22 cellular contexts compared by ENCODE assay signal in the genomic region with DNA sequence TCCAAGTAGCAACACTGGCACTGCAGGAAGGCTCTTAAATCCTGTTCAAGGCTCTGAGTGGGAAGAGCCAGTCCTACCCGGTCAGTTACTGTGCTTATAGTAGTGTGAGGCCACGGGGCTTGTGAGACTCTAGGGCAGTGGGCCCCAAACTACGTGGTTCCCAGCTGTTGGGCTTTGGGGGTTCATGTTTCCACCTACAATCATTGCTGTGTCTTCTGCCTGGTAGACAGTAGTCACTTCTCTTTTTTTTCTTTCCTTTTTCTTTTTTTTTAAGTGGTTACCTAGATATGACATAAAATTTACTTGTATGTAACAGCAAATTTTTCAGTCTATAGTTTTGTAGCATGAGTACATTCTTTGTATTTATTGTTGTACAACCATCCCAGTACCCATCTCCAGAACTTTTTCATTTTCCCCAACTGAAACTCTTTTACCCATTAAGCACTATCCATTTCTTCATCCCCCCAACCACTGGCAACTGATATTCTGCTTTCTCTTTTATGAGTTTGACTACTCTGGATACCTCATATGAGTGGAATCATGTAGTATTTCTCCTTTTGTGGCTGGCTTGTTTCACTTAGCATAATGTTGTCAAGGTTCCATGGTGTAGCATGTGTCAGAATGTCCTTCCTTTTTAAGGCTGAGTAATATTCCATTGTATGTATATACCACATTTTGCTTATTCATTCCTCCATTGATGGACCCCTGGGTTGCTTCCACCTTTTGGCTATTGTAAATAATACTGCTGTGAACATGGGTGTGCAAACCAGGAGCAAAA. TPM values are rescaled to one million over a fixed set of nuclear protein-coding genes. Genes with fewer than 3 reads are reported as not detected.
A peak's percentile ranks its signal among the peaks of the same experiment; 100 is the strongest.
DNase-seq lines count a peak whose midpoint lies in the region; ATAC-seq and TF ChIP-seq lines count a peak whose summit lies in the region.
"Had no signal": no experiment of that assay in that cellular context is flagged by ENCODE, and none has a peak within 500 bp of the region (broad histone marks: within the 10 kb centered on the region; RNA-seq: fewer than 3 reads in every experiment).

No MANE protein-coding gene starts in this region.

- no peaks in the 10 kb centered on the region for H3K9me3 Mint-ChIP-seq in stimulated activated naive CD8-positive, alpha-beta T cell treated with anti-CD3 and anti-CD28 coated beads, Interleukin-15, amount 100 ng/mL, for 72 hours
- H3K9me3 Mint-ChIP-seq in endothelial cell (ENCODE audit: unreplicated experiment): no peaks in the 10 kb centered on the region
- H3K9me3 Mint-ChIP-seq: CD14-positive monocyte had no signal

- H3K4me1 ChIP-seq in upper lobe of right lung: peaks cover 7% of the 10 kb centered on the region

- peaks cover 15% of the 10 kb centered on the region for H3K36me3 Mint-ChIP-seq in endothelial cell (ENCODE audit: low read depth, unreplicated experiment)

- H3K27me3 ChIP-seq in upper lobe of right lung: no peaks in the 10 kb centered on the region

- ATAC-seq in stimulated activated naive CD8-positive, alpha-beta T cell treated with anti-CD3 and anti-CD28 coated beads, Interleukin-15, amount 100 ng/mL, for 72 hours: peak; percentile 76
- ATAC-seq in stimulated activated naive CD8-positive, alpha-beta T cell treated with anti-CD3 and anti-CD28 coated beads, Interleukin-15, Interleukin-2, amounts not matched to agents 100 U/mL and 50 U/mL, for 24 hours: no peak
- ATAC-seq in upper lobe of right lung: peak; percentile 19
- ATAC-seq: Panc1, Right ventricle myocardium inferior had no signal

- H3K27ac Mint-ChIP-seq in stimulated activated naive CD8-positive, alpha-beta T cell treated with anti-CD3 and anti-CD28 coated beads, Interleukin-15, amount 100 ng/mL, for 72 hours: no peak overlapping the region
- H3K27ac Mint-ChIP-seq in endothelial cell (ENCODE audit: unreplicated experiment): peak overlapping the region; percentile 32

- no peaks in the 10 kb centered on the region for H3K9me3 ChIP-seq in upper lobe of right lung

- no peak overlapping the region for H3K4me3 Mint-ChIP-seq in stimulated activated naive CD8-positive, alpha-beta T cell treated with anti-CD3 and anti-CD28 coated beads, Interleukin-15, amount 100 ng/mL, for 72 hours
- no peak overlapping the region for H3K4me3 Mint-ChIP-seq in endothelial cell (ENCODE audit: unreplicated experiment)
- H3K4me3 Mint-ChIP-seq: CD14-positive monocyte had no signal

- H3K4me3 ChIP-seq in upper lobe of right lung (no peak overlapping the region), foreskin fibroblast (ENCODE audit: low read depth in 1 of 2, low read length in 2 of 2) (no peak overlapping the region)

- H3K27me3 Mint-ChIP-seq in stimulated activated naive CD8-positive, alpha-beta T cell treated with anti-CD3 and anti-CD28 coated beads, Interleukin-15, amount 100 ng/mL, for 72 hours: peaks cover 9% of the 10 kb centered on the region
- H3K27me3 Mint-ChIP-seq in endothelial cell (ENCODE audit: unreplicated experiment): peaks cover 11% of the 10 kb centered on the region

- no peaks in the 10 kb centered on the region for H3K4me1 Mint-ChIP-seq in stimulated activated naive CD8-positive, alpha-beta T cell treated with anti-CD3 and anti-CD28 coated beads, Interleukin-15, amount 100 ng/mL, for 72 hours
- peaks cover 54% of the 10 kb centered on the region for H3K4me1 Mint-ChIP-seq in endothelial cell (ENCODE audit: unreplicated experiment)

- H3K27ac ChIP-seq in upper lobe of right lung: no peak overlapping the region

- DNase-seq in stimulated activated naive CD8-positive, alpha-beta T cell treated with anti-CD3 and anti-CD28 coated beads, Interleukin-15, amount 100 ng/mL, for 72 hours: no peak
- no peak for DNase-seq in stimulated activated naive CD8-positive, alpha-beta T cell treated with anti-CD3 and anti-CD28 coated beads, Interleukin-15, Interleukin-2, amounts not matched to agents 100 U/mL and 50 U/mL, for 24 hours
- DNase-seq in MV-4-11 (lab: John Stamatoyannopoulos, UW) (peak; percentile 66), endothelial cell (ENCODE audit: low spot score) (no peak), upper lobe of right lung (no peak), foreskin fibroblast (no peak), T-helper 9 cell (no peak), islet precursor cell (no peak)
- DNase-seq: AML-193, COR-L47, DMS153, EL, HCEC 1CT, KBM-7, NCI-H1092, NCI-H146, NCI-H2081, NCI-H510A, NCI-H774 had no signal

- intact Hi-C loops in upper lobe of right lung (cut with DNase I): no loop called here

- no peaks in the 10 kb centered on the region for H3K36me3 ChIP-seq in upper lobe of right lung

- TF ChIP-seq CTCF in endothelial cell (IDR thresholded peaks at IDR 0.05; ENCODE audit: unreplicated experiment) (no peak), upper lobe of right lung (IDR thresholded peaks at IDR 0.05) (no peak), foreskin fibroblast (IDR thresholded peaks at IDR 0.05; ENCODE audit: low read depth, low read length) (no peak)

RNA-seq across cellular contexts. Expression of a gene that starts 7.7 kb away (rescaled TPM):
- total RNA-seq in endothelial cell (ENCODE audit: unreplicated experiment) (78.0 TPM), upper lobe of right lung (37.5 TPM)

RNA-seq across cellular contexts. Expression of a gene that starts 8.2 kb away (rescaled TPM):
- total RNA-seq in endothelial cell (ENCODE audit: unreplicated experiment) (127 TPM), upper lobe of right lung (70.7 TPM)
